13 cellular contexts compared by ENCODE assay signal in genomic region chr14:96091149-96091693, GRCh38. TPM values are rescaled to one million over a fixed set of nuclear protein-coding genes. Genes with fewer than 3 reads are reported as not detected.
DNase-seq lines count a peak whose midpoint lies in the region; ATAC-seq and TF ChIP-seq lines count a peak whose summit lies in the region.
"Had no signal": no experiment of that assay in that cellular context is flagged by ENCODE, and none has a peak within 500 bp of the region (broad histone marks: within the 10 kb centered on the region; RNA-seq: fewer than 3 reads in every experiment).

No MANE protein-coding gene starts in this region.

- no peak overlapping the region for H3K9ac ChIP-seq in SK-N-SH
- peak overlapping the region; percentile 2 for H3K9ac ChIP-seq in skeletal muscle satellite cell (ENCODE audit: low read depth, low read length)

- TF ChIP-seq CTCF in SK-N-SH (IDR thresholded peaks at IDR 0.05) = no peak
- no peak for TF ChIP-seq CTCF in dorsolateral prefrontal cortex (IDR thresholded peaks at IDR 0.05 in 54 of 56, conservative IDR thresholded peaks at IDR 0.05 in 2 of 56; ENCODE audit: low read depth in 1 of 56, partially characterized antibody in 56 of 56)
- no peak for TF ChIP-seq CTCF in gastrocnemius medialis (IDR thresholded peaks at IDR 0.05 in 4 of 5, conservative IDR thresholded peaks at IDR 0.05 in 1 of 5)

- H3K4me2 ChIP-seq in SK-N-SH = peak overlapping the region; percentile 59; the same call in 1 of the 2 replicates
- peak overlapping the region; percentile 34 for H3K4me2 ChIP-seq in skeletal muscle satellite cell (ENCODE audit: low read length)

- WGBS in SK-N-SH (ENCODE audit: low lambda C conversion rate) = 49% methylated on average over 8 of the region's 15 CpGs

- no peaks in the 10 kb centered on the region for H3K9me3 ChIP-seq in SK-N-SH
- H3K9me3 ChIP-seq in skeletal muscle satellite cell (replicated peaks; ENCODE audit: low read length) = no peaks in the 10 kb centered on the region
- H3K9me3 ChIP-seq in gastrocnemius medialis = no peaks in the 10 kb centered on the region
- H3K9me3 ChIP-seq: stomach had no signal

- H3K9me2 ChIP-seq in SK-N-SH = no peaks in the 10 kb centered on the region

- no peaks in the 10 kb centered on the region for H3F3A ChIP-seq in SK-N-SH (replicated peaks; ENCODE audit: insufficient read depth)

- CTCF ChIA-PET in SK-N-SH (lab: Yijun Ruan, JAX) = interaction anchor here (0.6 to 37.1 kb wide), 8 partner anchors 7 to 492 kb away, joined by 3 to 920 read pairs (median 8); no protein-coding TSS in a partner anchor

- no peaks in the 10 kb centered on the region for H3K27me3 ChIP-seq in SK-N-SH (ENCODE audit: insufficient read depth)
- H3K27me3 ChIP-seq in dorsolateral prefrontal cortex = no peaks in the 10 kb centered on the region
- no peaks in the 10 kb centered on the region for H3K27me3 ChIP-seq in skeletal muscle satellite cell (ENCODE audit: control insufficient read depth, insufficient read depth, low read length)
- H3K27me3 ChIP-seq in gastrocnemius medialis = no peaks in the 10 kb centered on the region
- H3K27me3 ChIP-seq: stomach had no signal

- intact Hi-C loops in dorsolateral prefrontal cortex (cut with DNase I) (loop anchor here (5.0 to 10.0 kb wide), 2 partner anchors 34 to 526 kb away; no protein-coding TSS in a partner anchor), gastrocnemius medialis (cut with DNase I; ENCODE audit: low total_unique reads) (loop anchor here (10.0 kb wide), 1 partner anchor 56 kb away; the partner anchor contains the start of gene C14orf132)

- POLR2A ChIA-PET in SK-N-SH (lab: Yijun Ruan, JAX) = interaction anchor here (1.1 to 1.7 kb wide), 4 partner anchors 12 to 183 kb away, joined by 3 to 7 read pairs (median 4); no protein-coding TSS in a partner anchor

- H3K36me3 ChIP-seq in SK-N-SH (replicated peaks in 1 of 2; ENCODE audit: control insufficient read depth in 1 of 2, insufficient read depth in 2 of 2, low read length in 1 of 2) = peaks cover 0 to 7% of the 10 kb centered on the region in 2 experiments
- H3K36me3 ChIP-seq in skeletal muscle satellite cell (ENCODE audit: insufficient read depth, low read length) = peaks cover 28% of the 10 kb centered on the region
- no peaks in the 10 kb centered on the region for H3K36me3 ChIP-seq in gastrocnemius medialis

- no peak for TF ChIP-seq POLR2A in gastrocnemius medialis (IDR thresholded peaks at IDR 0.05)

- H3K27ac ChIP-seq in SK-N-SH (ENCODE audit: low read depth in 2 of 2, low read length in 1 of 2) (peak overlapping the region; percentile 33 to 99; a peak in 3 of 4 replicates), dorsolateral prefrontal cortex (peak overlapping the region in 45 of 59 donors; percentile 8 to 77 (median 51)), gastrocnemius medialis (no peak overlapping the region)

- H3K4me1 ChIP-seq in SK-N-SH (ENCODE audit: control insufficient read depth in 1 of 2, insufficient read depth in 2 of 2, low read depth in 1 of 2, low read length in 1 of 2) = peaks cover 26 to 88% of the 10 kb centered on the region in 2 experiments
- peaks cover 56% of the 10 kb centered on the region for H3K4me1 ChIP-seq in skeletal muscle satellite cell (ENCODE audit: control insufficient read depth, insufficient read depth, low read length)
- H3K4me1 ChIP-seq in gastrocnemius medialis = peaks cover 0 to 4% of the 10 kb centered on the region in 2 donors

- no peak for TF ChIP-seq EP300 in SK-N-SH (IDR thresholded peaks at IDR 0.05; ENCODE audit: borderline replicate concordance in 1 of 2, low read depth in 1 of 2, low read length in 1 of 2)

- H4K20me1 ChIP-seq in SK-N-SH (ENCODE audit: insufficient read depth) = no peaks in the 10 kb centered on the region

- DNase-seq in SK-N-SH (peak; percentile 59), NCI-H1694 treated with DMSO at 0.1 percent for 48 hours (lab: John Stamatoyannopoulos, UW) (peak; percentile 93), dorsolateral prefrontal cortex (peak in 3 of 10 donors; percentile 56 to 80 (median 65)), hepatic stellate cell (ENCODE audit: low spot score) (no peak), glomerular visceral epithelial cell (ENCODE audit: extremely low spot score) (no peak), gastrocnemius medialis (no peak)
- DNase-seq: activated CD4-positive, alpha-beta memory T cell treated with anti-CD3 and anti-CD28 coated beads for 36 hours; DND-41; stomach had no signal

- in situ Hi-C loops in gastrocnemius medialis (cut with MboI; ENCODE audit: low sequenced_read_pairs in 4 of 4) = loop anchor here in 3 of 4 donors (10.0 to 25.0 kb wide), 2 partner anchors 184 to 346 kb away; no protein-coding TSS in a partner anchor

- H2AFZ ChIP-seq in SK-N-SH (ENCODE audit: low read depth) = no peak overlapping the region

- no peak overlapping the region; a peak in 1 of 4 replicates for H3K4me3 ChIP-seq in SK-N-SH (ENCODE audit: low read depth in 2 of 2, low read length in 1 of 2)
- H3K4me3 ChIP-seq in dorsolateral prefrontal cortex = peak overlapping the region in 1 of 59 donors; percentile 28
- no peak overlapping the region for H3K4me3 ChIP-seq in skeletal muscle satellite cell (ENCODE audit: low read length)
- H3K4me3 ChIP-seq in gastrocnemius medialis = no peak overlapping the region
- H3K4me3 ChIP-seq: K562, lung, stomach had no signal

- no peak; the same call in 2 of the 3 replicates for ATAC-seq in SK-N-SH treated with all-trans-retinoic acid at 6 μM for 48 hours
- no peak for ATAC-seq in gastrocnemius medialis
- ATAC-seq: K562 had no signal

- TF ChIP-seq RAD21 in SK-N-SH (IDR thresholded peaks at IDR 0.05; ENCODE audit: low read length) = no peak

- H3K79me2 ChIP-seq in SK-N-SH (ENCODE audit: insufficient read depth) = no peaks in the 10 kb centered on the region

TF ChIP-seq in SK-N-SH, 30 proteins besides CTCF, POLR2A, EP300 and RAD21:
- peak; percentile 34 for TF ChIP-seq CHD2 (IDR thresholded peaks at IDR 0.05; ENCODE audit: low read length, partially characterized antibody)
- TF ChIP-seq JUND (IDR thresholded peaks at IDR 0.05) = no peak
- no peak for TF ChIP-seq POLR2AphosphoS5 (IDR thresholded peaks at IDR 0.05; ENCODE audit: low read depth, low read length)
- TF ChIP-seq GABPA (IDR thresholded peaks at IDR 0.05; ENCODE audit: low read depth) = no peak
- TF ChIP-seq GATA2 (CRISPR knock-in tag; IDR thresholded peaks at IDR 0.05) = peak; percentile 69
TF ChIP-seq in SK-N-SH: peak in this region for 2.

TF ChIP-seq in SK-N-SH treated with all-trans-retinoic acid at 6 μM for 48 hours, 23 proteins besides CTCF, POLR2A, EP300 and RAD21 (continues in another document):
- TF ChIP-seq POU6F1 (CRISPR knock-in tag; IDR thresholded peaks at IDR 0.05; ENCODE audit: borderline replicate concordance, low read depth) = no peak
- no peak for TF ChIP-seq CSDC2 (CRISPR knock-in tag; IDR thresholded peaks at IDR 0.05)
- TF ChIP-seq ZFP3 (CRISPR knock-in tag; IDR thresholded peaks at IDR 0.05) = no peak
- TF ChIP-seq RARB (CRISPR knock-in tag; IDR thresholded peaks at IDR 0.05) = no peak
- TF ChIP-seq PPARA (CRISPR knock-in tag; IDR thresholded peaks at IDR 0.05; ENCODE audit: borderline replicate concordance) = no peak
- TF ChIP-seq TSHZ2 (CRISPR knock-in tag; IDR thresholded peaks at IDR 0.05) = no peak
- no peak for TF ChIP-seq ISL1 (CRISPR knock-in tag; IDR thresholded peaks at IDR 0.05)
- TF ChIP-seq OSR1 (CRISPR knock-in tag; IDR thresholded peaks at IDR 0.05) = no peak
- TF ChIP-seq ZFP30 (CRISPR knock-in tag; IDR thresholded peaks at IDR 0.05) = no peak

RNA-seq across cellular contexts. Expression of gene C14orf132, which starts 52.1 kb away (rescaled TPM):
- 5.5 and 7.1 TPM in 2 replicates for polyA plus RNA-seq in SK-N-SH (2012; rRNA removed)
- polyA plus RNA-seq in SK-N-SH (2012; cell fraction: cytosol; rRNA removed) = 5.4 and 6.5 TPM in 2 replicates
- polyA plus RNA-seq in SK-N-SH (2012; cell fraction: nucleus; rRNA removed) = 7.6 and 8.7 TPM in 2 replicates
- 100 to 1,000 TPM in 116 of 120 experiments, 10 to 100 TPM in 4; 92.3 to 230 (median 143) TPM for total RNA-seq in dorsolateral prefrontal cortex
- 5.1 and 9.4 TPM in 2 replicates for total RNA-seq in skeletal muscle satellite cell (2012; rRNA removed)
- total RNA-seq in gastrocnemius medialis = 1 to 10 TPM; 1.1 to 2.9 (median 1.5) TPM
- total RNA-seq: K562 had no signal
- polyA plus RNA-seq: K562 had no signal

Comparison
In these comparisons a context has a peak if more than half of its experiments do, and no peak if none do; other contexts are left out.
1. DNase-seq: peak in SK-N-SH (single experiment) and NCI-H1694 treated with DMSO at 0.1 percent for 48 hours (single experiment); none in hepatic stellate cell (single experiment), glomerular visceral epithelial cell (single experiment) and gastrocnemius medialis (0 of 2).
2. H3K27ac ChIP-seq: peak in SK-N-SH (2 of 2) and dorsolateral prefrontal cortex (45 of 59); none in gastrocnemius medialis (0 of 4).
3. RNA of gene C14orf132, which starts 52.1 kb away (total RNA-seq): 92.3 to 230 TPM in dorsolateral prefrontal cortex; 1.1 to 2.9 TPM in gastrocnemius medialis; every median in the first group is over 10 times any median in the second.